8 cellular contexts compared by ENCODE assay signal in the genomic region with DNA sequence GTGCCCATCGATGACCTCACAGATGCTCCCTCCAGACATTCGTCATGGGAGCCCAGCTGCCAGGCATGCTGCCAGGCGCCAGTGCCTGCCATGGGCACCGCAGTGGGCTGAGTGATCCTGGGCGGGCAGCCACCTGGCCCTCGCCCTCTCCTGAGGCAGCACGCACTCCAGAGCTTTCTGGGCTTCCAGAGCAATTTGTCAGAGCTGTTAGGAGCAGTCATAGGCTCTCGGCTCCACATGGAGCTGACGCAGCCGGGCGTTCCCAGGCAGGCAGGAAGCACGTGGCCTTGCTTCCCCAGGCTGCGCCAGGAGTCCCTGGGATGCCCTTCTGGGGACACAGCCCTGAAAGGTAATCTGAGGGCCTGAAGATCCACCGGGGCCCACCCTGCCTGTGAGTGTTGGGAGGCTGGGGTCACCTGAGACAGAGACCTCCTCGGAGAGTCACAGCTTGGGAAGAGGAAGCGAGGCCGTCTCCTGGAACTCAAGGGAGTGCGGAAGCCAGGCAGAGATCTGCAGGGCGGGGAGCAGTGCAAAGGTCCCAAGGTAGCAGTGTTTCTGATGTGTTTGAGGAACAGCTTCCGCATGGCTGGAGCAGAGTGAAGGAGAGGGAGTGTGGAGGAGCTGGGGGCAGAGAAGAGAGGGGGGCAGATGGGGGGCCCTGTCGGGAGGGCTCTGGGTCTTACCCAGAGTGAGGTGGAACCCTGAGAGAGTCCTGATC. TPM values are rescaled to one million over a fixed set of nuclear protein-coding genes. Genes with fewer than 3 reads are reported as not detected.
A peak's percentile ranks its signal among the peaks of the same experiment; 100 is the strongest.
DNase-seq lines count a peak whose midpoint lies in the region; ATAC-seq and TF ChIP-seq lines count a peak whose summit lies in the region.

No MANE protein-coding gene starts in this region.

- POLR2A ChIA-PET in HEK293 (lab: Yijun Ruan, JAX): interaction anchor here (0.5 kb wide), 1 partner anchor 300 kb away, joined by 5 read pairs; no protein-coding TSS in a partner anchor

- H3K9ac ChIP-seq in skeletal muscle satellite cell (ENCODE audit: low read depth, low read length): peak overlapping the region; percentile 72

- peak; percentile 96 for DNase-seq in SHP77 treated with DMSO at 0.1 percent for 48 hours (lab: John Stamatoyannopoulos, UW)
- peak; percentile 89 for DNase-seq in globus pallidus (ENCODE audit: low spot score)
- no peak for DNase-seq in GM20000 (ENCODE audit: low spot score)
- DNase-seq in COLO829 (ENCODE audit: low spot score): no peak
- DNase-seq in NCI-H526 (lab: John Stamatoyannopoulos, UW): no peak

- no peak overlapping the region for H3K27ac ChIP-seq in HEK293 (ENCODE audit: extremely low read depth, low read depth, low read length)

- TF ChIP-seq CTCF in HEK293 (tag by site-specific recombination; IDR thresholded peaks at IDR 0.05): no peak
- no peak for TF ChIP-seq CTCF in GM20000 (IDR thresholded peaks at IDR 0.05; ENCODE audit: extremely low read depth, missing control alignments)

- H3K9me3 ChIP-seq in HEK293 (ENCODE audit: control insufficient read depth, insufficient read depth, low read depth, low read length) (no peaks in the 10 kb centered on the region; the same call in 1 of the 2 replicates), skeletal muscle satellite cell (replicated peaks; ENCODE audit: low read length) (no peaks in the 10 kb centered on the region)

- ATAC-seq in GM18870 (IDR thresholded peaks at IDR 0.05; ENCODE audit: unreplicated experiment): no peak

- CTCF ChIA-PET in HEK293 (lab: Yijun Ruan, JAX): interaction anchor here (0.7 to 2.2 kb wide), 2 partner anchors 36 to 271 kb away, joined by 5 to 10 read pairs; no protein-coding TSS in a partner anchor

- H3K36me3 ChIP-seq in HEK293 (ENCODE audit: control insufficient read depth in 2 of 2, insufficient read depth in 1 of 2, low read length in 2 of 2): peaks cover 0 to 6% of the 10 kb centered on the region in 2 experiments; a peak in 2 of 3 replicates
- peaks cover 16% of the 10 kb centered on the region for H3K36me3 ChIP-seq in skeletal muscle satellite cell (ENCODE audit: insufficient read depth, low read length)

- H3K4me3 ChIP-seq in HEK293 (ENCODE audit: low read depth, low read length) (no peak overlapping the region), skeletal muscle satellite cell (ENCODE audit: low read length) (peak overlapping the region; percentile 56)

- H3K27me3 ChIP-seq in skeletal muscle satellite cell (ENCODE audit: control insufficient read depth, insufficient read depth, low read length): no peaks in the 10 kb centered on the region

- H3K4me1 ChIP-seq in HEK293 (ENCODE audit: control insufficient read depth, insufficient read depth, low read length) (no peaks in the 10 kb centered on the region), skeletal muscle satellite cell (ENCODE audit: control insufficient read depth, insufficient read depth, low read length) (peaks cover 14% of the 10 kb centered on the region)

- H3K4me2 ChIP-seq in skeletal muscle satellite cell (ENCODE audit: low read length): peak overlapping the region; percentile 66

TF ChIP-seq in HEK293, 187 proteins besides CTCF, POLR2A, EP300 and RAD21:
- TF ChIP-seq, protein P1, sequence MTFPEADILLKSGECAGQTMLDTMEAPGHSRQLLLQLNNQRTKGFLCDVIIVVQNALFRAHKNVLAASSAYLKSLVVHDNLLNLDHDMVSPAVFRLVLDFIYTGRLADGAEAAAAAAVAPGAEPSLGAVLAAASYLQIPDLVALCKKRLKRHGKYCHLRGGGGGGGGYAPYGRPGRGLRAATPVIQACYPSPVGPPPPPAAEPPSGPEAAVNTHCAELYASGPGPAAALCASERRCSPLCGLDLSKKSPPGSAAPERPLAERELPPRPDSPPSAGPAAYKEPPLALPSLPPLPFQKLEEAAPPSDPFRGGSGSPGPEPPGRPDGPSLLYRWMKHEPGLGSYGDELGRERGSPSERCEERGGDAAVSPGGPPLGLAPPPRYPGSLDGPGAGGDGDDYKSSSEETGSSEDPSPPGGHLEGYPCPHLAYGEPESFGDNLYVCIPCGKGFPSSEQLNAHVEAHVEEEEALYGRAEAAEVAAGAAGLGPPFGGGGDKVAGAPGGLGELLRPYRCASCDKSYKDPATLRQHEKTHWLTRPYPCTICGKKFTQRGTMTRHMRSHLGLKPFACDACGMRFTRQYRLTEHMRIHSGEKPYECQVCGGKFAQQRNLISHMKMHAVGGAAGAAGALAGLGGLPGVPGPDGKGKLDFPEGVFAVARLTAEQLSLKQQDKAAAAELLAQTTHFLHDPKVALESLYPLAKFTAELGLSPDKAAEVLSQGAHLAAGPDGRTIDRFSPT (tag by site-specific recombination; IDR thresholded peaks at IDR 0.05): 0 out of 2 replicates have a peak, but pooled peaks have one; percentile 12
- no peak for TF ChIP-seq ZNF221 (tag by site-specific recombination; IDR thresholded peaks at IDR 0.05; ENCODE audit: borderline replicate concordance)

RNA-seq across cellular contexts. Expression of a gene that starts 50.5 kb away (rescaled TPM):
- 3.0 and 5.5 TPM in 2 replicates for total RNA-seq in skeletal muscle satellite cell (2012; rRNA removed)

Comparison
In these comparisons a context has a peak if more than half of its experiments do, and no peak if none do; other contexts are left out.
1. DNase-seq: peak in SHP77 treated with DMSO at 0.1 percent for 48 hours (single experiment) and globus pallidus (single experiment); none in GM20000 (single experiment), COLO829 (single experiment) and NCI-H526 (0 of 2).